ENCODE assay signal across 23 cellular contexts in genomic region chr16:1978476-1979120, GRCh38. TPM values are rescaled to one million over a fixed set of nuclear protein-coding genes. Genes with fewer than 3 reads are reported as not detected.
DNase-seq lines count a peak whose midpoint lies in the region; ATAC-seq, FAIRE-seq and TF ChIP-seq lines count a peak whose summit lies in the region.
"Had no signal": no experiment of that assay in that cellular context is flagged by ENCODE, and none has a peak within 500 bp of the region (broad histone marks: within the 10 kb centered on the region; RNA-seq: fewer than 3 reads in every experiment).

No MANE protein-coding gene starts in this region.

- H3K9me2 ChIP-seq in PC-9 (ENCODE audit: insufficient read depth) (no peaks in the 10 kb centered on the region), hepatocyte (replicated peaks; ENCODE audit: insufficient read depth) (no peaks in the 10 kb centered on the region)

- peak overlapping the region; percentile 99 for H3K4me2 ChIP-seq in PC-9
- peak overlapping the region; percentile 75 for H3K4me2 ChIP-seq in hepatocyte

- intact Hi-C loops in PC-9 (cut with micrococcal nuclease; ENCODE audit: unreplicated experiment) = no loop called here

- H3K27ac ChIP-seq in PC-9 = no peak overlapping the region
- peak overlapping the region; percentile 48 for H3K27ac ChIP-seq in hepatocyte
- H3K27ac ChIP-seq: coronary artery, GM23248, HL-60, sigmoid colon had no signal

- H3K27me3 ChIP-seq in PC-9 (ENCODE audit: insufficient read depth, low read depth) (no peaks in the 10 kb centered on the region), hepatocyte (peaks cover 39% of the 10 kb centered on the region), mucosa of stomach (ENCODE audit: control insufficient read depth, insufficient read depth, low read length) (peaks cover 24% of the 10 kb centered on the region)

- no peaks in the 10 kb centered on the region for H3K9me3 ChIP-seq in PC-9 (ENCODE audit: insufficient read depth, low read depth)
- H3K9me3 ChIP-seq in hepatocyte (ENCODE audit: low read depth) = no peaks in the 10 kb centered on the region
- H3K9me3 ChIP-seq in mucosa of stomach (ENCODE audit: control insufficient read depth, low read length) = no peaks in the 10 kb centered on the region
- H3K9me3 ChIP-seq: sigmoid colon had no signal

- in situ Hi-C loops in ACHN (cut with HindIII; ENCODE audit: low pct_ligation_motif_present, low pct_unique_long_range_greater_than_20kb, low sequenced_read_pairs) = no loop called here

- no TSS peak for BruUV-seq in PC-9 (replicated peaks; lab: Mats Ljungman, UMichigan)

- no peak for DNase-seq in PC-9
- DNase-seq in hepatocyte (ENCODE audit: low spot score) = no peak
- DNase-seq in foreskin melanocyte = no peak
- DNase-seq in ACHN = no peak
- DNase-seq in D721Med (ENCODE audit: insufficient read length, low spot score) = no peak
- DNase-seq: activated CD4-positive, alpha-beta T cell treated with anti-CD3 and anti-CD28 coated beads, Interleukin-2, amount 10 ng/mL, durations not matched to agents 7 days and 5 days; activated naive CD4-positive, alpha-beta T cell treated with anti-CD3 and anti-CD28 coated beads for 36 hours; activated T-cell treated with anti-CD3 and anti-CD28 coated beads for 4 hours; GM23248; Karpas-422; NCI-H1105; sigmoid colon; stimulated activated CD4-positive, alpha-beta T cell treated with anti-CD3 and anti-CD28 coated beads, Interleukin-2, amount 100 ng/mL, for 48 hours had no signal

- WGBS in hepatocyte (ENCODE audit: low lambda C conversion rate, missing lambda C conversion rate) = 79% methylated on average over 36 of the region's 37 CpGs

- peaks cover 56% of the 10 kb centered on the region for H3F3A ChIP-seq in PC-9 (ENCODE audit: insufficient read depth, low read depth)

- no peak for ATAC-seq in GM18517 (IDR thresholded peaks at IDR 0.05; ENCODE audit: unreplicated experiment)

- H3K36me3 ChIP-seq in PC-9 (ENCODE audit: low read depth) = peaks cover 3% of the 10 kb centered on the region; the same call in 1 of the 2 replicates
- H3K36me3 ChIP-seq in hepatocyte (replicated peaks; ENCODE audit: insufficient read depth, low read depth) = no peaks in the 10 kb centered on the region
- peaks cover 14% of the 10 kb centered on the region for H3K36me3 ChIP-seq in mucosa of stomach (ENCODE audit: control insufficient read depth, insufficient read depth, low read length)

- H3K4me1 ChIP-seq in PC-9 (replicated peaks; ENCODE audit: insufficient read depth) = peaks cover 50% of the 10 kb centered on the region
- peaks cover 16% of the 10 kb centered on the region for H3K4me1 ChIP-seq in hepatocyte (ENCODE audit: insufficient read depth)
- H3K4me1 ChIP-seq in mucosa of stomach (ENCODE audit: control insufficient read depth, insufficient read depth, low read length) = peaks cover 53% of the 10 kb centered on the region

- peak overlapping the region; percentile 55; the same call in 1 of the 2 replicates for H3K4me3 ChIP-seq in PC-9
- no peak overlapping the region for H3K4me3 ChIP-seq in hepatocyte
- H3K4me3 ChIP-seq in mucosa of stomach (ENCODE audit: low read length) = no peak overlapping the region
- H3K4me3 ChIP-seq: coronary artery, GM23248, sigmoid colon had no signal

- CTCF ChIA-PET in PC-9 (lab: Charles Lee) = no interaction called here

- H4K20me1 ChIP-seq in PC-9 (ENCODE audit: insufficient read depth) (peaks cover 9% of the 10 kb centered on the region; the same call in 1 of the 2 replicates), hepatocyte (ENCODE audit: insufficient read depth, poor library complexity, severe bottlenecking) (no peaks in the 10 kb centered on the region)

- H3K79me2 ChIP-seq in PC-9 (ENCODE audit: low read depth) = peaks cover 8% of the 10 kb centered on the region
- peaks cover 5% of the 10 kb centered on the region for H3K79me2 ChIP-seq in hepatocyte

- H2AFZ ChIP-seq in PC-9 (no peak overlapping the region), hepatocyte (no peak overlapping the region)
- H2AFZ ChIP-seq: GM23248 had no signal

- FAIRE-seq in D721Med (lab: Jason Lieb, UNC) = no peak
- FAIRE-seq: astrocyte, endothelial cell of umbilical vein, TTC549 had no signal

- TF ChIP-seq CTCF in PC-9 (conservative IDR thresholded peaks at IDR 0.05) (no peak), hepatocyte (IDR thresholded peaks at IDR 0.05; ENCODE audit: poor library complexity) (no peak), D721Med (IDR thresholded peaks at IDR 0.05; ENCODE audit: insufficient read depth, missing control alignments) (no peak)

- H3K9ac ChIP-seq in mucosa of stomach (ENCODE audit: low read length) = peak overlapping the region; percentile 70
- H3K9ac ChIP-seq: GM23248 had no signal

- POLR2A ChIA-PET in PC-9 (lab: Charles Lee; ENCODE audit: unreplicated experiment) = interaction anchor here (0.6 to 1.4 kb wide), 3 partner anchors 14 to 248 kb away, joined by 3 to 10 read pairs (median 3); partner anchors contain the start of gene RPS2

RNA-seq across cellular contexts. Expression of gene NOXO1, which starts 2.7 kb away (rescaled TPM):
- total RNA-seq in PC-9 (2021) (11.1 and 12.7 TPM in 2 replicates), hepatocyte (2.3 and 5.1 TPM in 2 replicates)
- 5.4 and 6.0 TPM in 2 replicates for polyA plus RNA-seq in hepatocyte
- total RNA-seq: activated naive CD4-positive, alpha-beta T cell treated with anti-CD3 and anti-CD28 coated beads for 36 hours; GM23248; mononuclear cell; sigmoid colon had no signal

RNA-seq across cellular contexts. Expression of gene GFER, which starts 5.4 kb away (rescaled TPM):
- total RNA-seq in PC-9 (2021) = 59.7 and 63.8 TPM in 2 replicates
- total RNA-seq in hepatocyte = 34.0 and 34.9 TPM in 2 replicates
- 44.0 and 56.8 TPM in 2 replicates for polyA plus RNA-seq in hepatocyte

RNA-seq across cellular contexts. Expression of gene TBL3, which starts 6.7 kb away (rescaled TPM):
- 51.3 and 66.4 TPM in 2 replicates for total RNA-seq in PC-9 (2021)
- total RNA-seq in hepatocyte = 19.9 and 24.2 TPM in 2 replicates
- polyA plus RNA-seq in hepatocyte = 48.5 and 56.3 TPM in 2 replicates

RNA-seq across cellular contexts. Expression of gene SYNGR3, which starts 11.2 kb away (rescaled TPM):
- total RNA-seq in PC-9 (2021) (4.3 and 4.5 TPM in 2 replicates), hepatocyte (1.4 and 2.2 TPM in 2 replicates)
- polyA plus RNA-seq in hepatocyte = 1.5 and 2.5 TPM in 2 replicates

RNA-seq across cellular contexts. Expression of gene RNF151, which starts 11.9 kb away (rescaled TPM):
- not detected in 2 replicates for total RNA-seq in PC-9 (2021)
- total RNA-seq in hepatocyte = not detected in 2 replicates
- polyA plus RNA-seq in hepatocyte = not detected in 2 replicates
- total RNA-seq: activated CD4-positive, alpha-beta T cell treated with anti-CD3 and anti-CD28 coated beads, Interleukin-2, amount 10 ng/mL, durations not matched to agents 7 days and 5 days; activated naive CD4-positive, alpha-beta T cell treated with anti-CD3 and anti-CD28 coated beads for 36 hours; astrocyte; endothelial cell of umbilical vein; GM23248; kidney epithelial cell; mononuclear cell; sigmoid colon had no signal
- polyA plus RNA-seq: BJ, endothelial cell of umbilical vein had no signal
